Comparison of ENCODE assay signal across 17 cellular contexts in genomic region chr18:62030091-62030985, GRCh38.
A peak's percentile ranks its signal among the peaks of the same experiment; 100 is the strongest.
DNase-seq lines count a peak whose midpoint lies in the region; ATAC-seq, FAIRE-seq and TF ChIP-seq lines count a peak whose summit lies in the region.
"Had no signal": no experiment of that assay in that cellular context is flagged by ENCODE, and none has a peak within 500 bp of the region (broad histone marks: within the 10 kb centered on the region; RNA-seq: fewer than 3 reads in every experiment).

No MANE protein-coding gene starts in this region.

- H3K36me3 ChIP-seq in liver (ENCODE audit: control insufficient read depth in 4 of 4, insufficient read depth in 3 of 4, low read depth in 1 of 4, low read length in 3 of 4) = no peaks in the 10 kb centered on the region
- H3K36me3 ChIP-seq in HepG2 (replicated peaks in 1 of 2; ENCODE audit: control insufficient read depth in 1 of 2, insufficient read depth in 2 of 2, low read length in 2 of 2) = no peaks in the 10 kb centered on the region
- no peaks in the 10 kb centered on the region for H3K36me3 ChIP-seq in keratinocyte (ENCODE audit: control insufficient read depth in 2 of 2, extremely low read depth in 1 of 2, insufficient read depth in 2 of 2, low read length in 2 of 2)
- H3K36me3 ChIP-seq: esophagus squamous epithelium had no signal

- POLR2A ChIA-PET in HepG2 (lab: Yijun Ruan, JAX) = no interaction called here

- no peak overlapping the region for H3K27ac ChIP-seq in liver (ENCODE audit: low read depth in 1 of 2, low read length in 2 of 2)
- H3K27ac ChIP-seq in HepG2 (ENCODE audit: extremely low read length, insufficient read depth, low read length) = no peak overlapping the region
- H3K27ac ChIP-seq in keratinocyte (ENCODE audit: control insufficient read depth, insufficient read depth, low read length) = no peak overlapping the region
- H3K27ac ChIP-seq: esophagus squamous epithelium had no signal

- ATAC-seq in HepG2 (no peak), GM19395 (IDR thresholded peaks at IDR 0.05; ENCODE audit: unreplicated experiment) (no peak), GM18909 (IDR thresholded peaks at IDR 0.05; ENCODE audit: poor library complexity, unreplicated experiment) (no peak)

- H3K27me3 ChIP-seq in liver (ENCODE audit: control insufficient read depth in 4 of 4, insufficient read depth in 4 of 4, low read length in 3 of 4) (peaks cover 0 to 3% (median 0%) of the 10 kb centered on the region in 4 donors), HepG2 (ENCODE audit: control insufficient read depth in 1 of 2, insufficient read depth in 2 of 2, low read length in 2 of 2) (peaks cover 2 to 7% of the 10 kb centered on the region in 2 experiments; a peak in 4 of 5 replicates), keratinocyte (ENCODE audit: control insufficient read depth, extremely low read depth, insufficient read depth, low read length) (no peaks in the 10 kb centered on the region)
- H3K27me3 ChIP-seq: esophagus squamous epithelium had no signal

- H3K9ac ChIP-seq in liver (ENCODE audit: low read depth in 1 of 2, low read length in 2 of 2) (no peak overlapping the region), HepG2 (ENCODE audit: insufficient read depth, low read depth, low read length) (no peak overlapping the region), keratinocyte (ENCODE audit: control insufficient read depth, extremely low read depth, insufficient read depth, low read length) (no peak overlapping the region)

- H3K4me1 ChIP-seq in liver (ENCODE audit: control insufficient read depth in 4 of 4, insufficient read depth in 4 of 4, low read length in 3 of 4) (no peaks in the 10 kb centered on the region), HepG2 (ENCODE audit: insufficient read depth, low read length) (no peaks in the 10 kb centered on the region), keratinocyte (ENCODE audit: control insufficient read depth, extremely low read depth, insufficient read depth, low read length) (peaks cover 4% of the 10 kb centered on the region)
- H3K4me1 ChIP-seq: esophagus squamous epithelium had no signal

- no peak for TF ChIP-seq POLR2A in HepG2 (IDR thresholded peaks at IDR 0.05; ENCODE audit: insufficient read depth in 1 of 2, low read depth in 2 of 2, low read length in 2 of 2)

- intact Hi-C loops in HepG2 (cut with micrococcal nuclease; ENCODE audit: unreplicated experiment) = loop anchor here (5.0 kb wide), 1 partner anchor 102 kb away; no protein-coding TSS in a partner anchor

- no peak for FAIRE-seq in HepG2 (lab: Jason Lieb, UNC)
- FAIRE-seq in keratinocyte (lab: Jason Lieb, UNC) = peak; percentile 34
- FAIRE-seq: A204.1 had no signal

- H2AFZ ChIP-seq in HepG2 (ENCODE audit: low read length) (no peak overlapping the region), keratinocyte (ENCODE audit: control insufficient read depth, low read length) (peak overlapping the region; percentile 27)

- in situ Hi-C loops in HepG2 (cut with HindIII; ENCODE audit: extremely low pct_ligation_motif_present, low pct_unique_long_range_greater_than_20kb) = no loop called here

- TF ChIP-seq EP300 in HepG2 (IDR thresholded peaks at IDR 0.05; ENCODE audit: low read depth in 2 of 2, low read length in 2 of 2) (no peak), HepG2 (CRISPR knock-in tag; IDR thresholded peaks at IDR 0.05; ENCODE audit: borderline replicate concordance) (no peak)

- H3K4me3 ChIP-seq in liver (ENCODE audit: low read depth in 1 of 3, low read length in 3 of 3) (no peak overlapping the region), HepG2 (replicated peaks in 1 of 3; ENCODE audit: insufficient read depth in 1 of 3, low read depth in 2 of 3, low read length in 3 of 3) (no peak overlapping the region), keratinocyte (ENCODE audit: control insufficient read depth in 2 of 3, extremely low read depth in 1 of 3, insufficient read depth in 2 of 3, low read depth in 1 of 3, low read length in 3 of 3) (no peak overlapping the region)
- H3K4me3 ChIP-seq: esophagus squamous epithelium, lung had no signal

- TF ChIP-seq RAD21 in liver (IDR thresholded peaks at IDR 0.05) (peak; percentile 54 to 58), HepG2 (CRISPR knock-in tag; IDR thresholded peaks at IDR 0.05) (no peak)

- CTCF ChIA-PET in HepG2 (lab: Yijun Ruan, JAX; ENCODE audit: low intra/inter-chr PET ratio, low total read pairs) = no interaction called here

- WGBS in liver = 67% methylated on average over 5 of the region's 5 CpGs
- WGBS in HepG2 (ENCODE audit: low lambda C conversion rate) = 32% methylated on average over 5 of the region's 5 CpGs

- H3K9me3 ChIP-seq in liver (ENCODE audit: control insufficient read depth in 4 of 4, low read length in 3 of 4) (no peaks in the 10 kb centered on the region), HepG2 (ENCODE audit: low read length) (no peaks in the 10 kb centered on the region), keratinocyte (ENCODE audit: control insufficient read depth, low read depth, low read length) (no peaks in the 10 kb centered on the region)
- H3K9me3 ChIP-seq: esophagus squamous epithelium had no signal

- no peaks in the 10 kb centered on the region for H3K9me1 ChIP-seq in keratinocyte (ENCODE audit: control insufficient read depth, extremely low read depth, insufficient read depth, low read length)

- peak; percentile 8 for TF ChIP-seq CTCF in liver (IDR thresholded peaks at IDR 0.05; ENCODE audit: low read depth, low read length, missing input control)
- TF ChIP-seq CTCF in HepG2 (CRISPR knock-in tag; IDR thresholded peaks at IDR 0.05) = no peak
- TF ChIP-seq CTCF in keratinocyte (optimal IDR thresholded peaks at IDR 0.05 in 1 of 3, IDR thresholded peaks at IDR 0.05 in 1 of 3, conservative IDR thresholded peaks at IDR 0.05 in 1 of 3; ENCODE audit: extremely low read depth in 1 of 3, insufficient read depth in 2 of 3, low read length in 3 of 3) = no peak

- DNase-seq in HepG2 (ENCODE audit: low spot score) (no peak), amniotic epithelial cell (ENCODE audit: low read depth) (peak; percentile 85), keratinocyte (ENCODE audit: low read depth, low spot score) (no peak), NCI-H524 (lab: John Stamatoyannopoulos, UW) (no peak)
- no peak for DNase-seq in activated CD4-positive, alpha-beta T cell treated with anti-CD3 and anti-CD28 coated beads for 4 hours
- DNase-seq: activated CD4-positive, alpha-beta T cell treated with anti-CD3 and anti-CD28 coated beads, Interleukin-2, amount 10 ng/mL, durations not matched to agents 7 days and 5 days; activated T-cell treated with anti-CD3 and anti-CD28 coated beads, Interleukin-2, amount 50 U/mL, for 48 hours; esophagus squamous epithelium; HCEC 1CT; Kasumi-1; NCI-H2029 treated with DMSO at 0.1 percent for 48 hours; stimulated activated naive CD4-positive, alpha-beta T cell had no signal

- H3K4me2 ChIP-seq in HepG2 (ENCODE audit: low read depth, low read length) (no peak overlapping the region), keratinocyte (ENCODE audit: control insufficient read depth, extremely low read depth, insufficient read depth, low read depth, low read length) (no peak overlapping the region)

- dilution Hi-C loops in keratinocyte (cut with MboI; ENCODE audit: extremely low pct_ligation_motif_present, low sequenced_read_pairs) = no loop called here

- BruUV-seq in HepG2 (replicated peaks; lab: Mats Ljungman, UMichigan) = no TSS peak

- no peaks in the 10 kb centered on the region for H4K20me1 ChIP-seq in HepG2 (ENCODE audit: insufficient read depth, low read length)
- no peaks in the 10 kb centered on the region for H4K20me1 ChIP-seq in keratinocyte (ENCODE audit: control insufficient read depth, extremely low read depth, insufficient read depth, low read length)

- H3K79me2 ChIP-seq in HepG2 (ENCODE audit: insufficient read depth, low read length) (no peaks in the 10 kb centered on the region), keratinocyte (ENCODE audit: control insufficient read depth, insufficient read depth, low read length) (no peaks in the 10 kb centered on the region)

TF ChIP-seq in liver, 16 proteins besides CTCF, POLR2A, EP300 and RAD21:
- TF ChIP-seq TAF1 (conservative IDR thresholded peaks at IDR 0.05) (no peak), RXRA (IDR thresholded peaks at IDR 0.05) (peak in 1 of 2 donors; percentile 9)

TF ChIP-seq in HepG2, 621 proteins besides CTCF, POLR2A, EP300 and RAD21:
- TF ChIP-seq ZBTB8A (CRISPR knock-in tag; IDR thresholded peaks at IDR 0.05; ENCODE audit: borderline replicate concordance, low read depth) (no peak), XRCC5 (optimal IDR thresholded peaks at IDR 0.05; ENCODE audit: low read length) (no peak), AGO1 (IDR thresholded peaks at IDR 0.05; ENCODE audit: low read depth, low read length, poor library complexity, severe bottlenecking) (no peak), ARID2 (CRISPR knock-in tag; IDR thresholded peaks at IDR 0.05; ENCODE audit: borderline replicate concordance) (no peak), ZNF460 (CRISPR knock-in tag; IDR thresholded peaks at IDR 0.05; ENCODE audit: borderline replicate concordance) (no peak), ZBTB43 (CRISPR knock-in tag; conservative IDR thresholded peaks at IDR 0.05) (no peak), ATF1 (CRISPR knock-in tag; IDR thresholded peaks at IDR 0.05) (no peak), AHR (CRISPR knock-in tag; IDR thresholded peaks at IDR 0.05) (no peak), ZNF672 (CRISPR knock-in tag; IDR thresholded peaks at IDR 0.05) (no peak), HBP1 (CRISPR knock-in tag; IDR thresholded peaks at IDR 0.05; ENCODE audit: low read depth) (no peak), TBP (CRISPR knock-in tag; IDR thresholded peaks at IDR 0.05) (no peak), ZSCAN31 (CRISPR knock-in tag; IDR thresholded peaks at IDR 0.05; ENCODE audit: low read depth) (no peak)
